16 cellular contexts compared by ENCODE assay signal in genomic region chr2:102717308-102718018, GRCh38. TPM values are rescaled to one million over a fixed set of nuclear protein-coding genes. Genes with fewer than 3 reads are reported as not detected.
DNase-seq lines count a peak whose midpoint lies in the region; ATAC-seq and TF ChIP-seq lines count a peak whose summit lies in the region.
"Had no signal": no experiment of that assay in that cellular context is flagged by ENCODE, and none has a peak within 500 bp of the region (broad histone marks: within the 10 kb centered on the region; RNA-seq: fewer than 3 reads in every experiment).

No MANE protein-coding gene starts in this region.

- H3K4me3 ChIP-seq in foreskin fibroblast (ENCODE audit: low read depth in 1 of 2, low read length in 2 of 2) (no peak overlapping the region), vagina (no peak overlapping the region), upper lobe of right lung (no peak overlapping the region)
- H3K4me3 ChIP-seq: A549, GM23338, left lung had no signal

- H3K27ac ChIP-seq in vagina (peak overlapping the region; percentile 60), upper lobe of right lung (no peak overlapping the region)
- H3K27ac ChIP-seq: A549, left lung had no signal

- H3K9me3 ChIP-seq in vagina (no peaks in the 10 kb centered on the region), upper lobe of right lung (no peaks in the 10 kb centered on the region)
- H3K9me3 ChIP-seq: A549, left lung had no signal

- DNase-seq in left ventricle myocardium superior (no peak), Right ventricle myocardium inferior (ENCODE audit: missing footprints) (no peak), amniotic epithelial cell (ENCODE audit: low read depth) (peak; percentile 61), foreskin fibroblast (peak; percentile 71 to 89), vagina (ENCODE audit: extremely low spot score in 2 of 2) (no peak), NCI-H524 (lab: John Stamatoyannopoulos, UW) (no peak), upper lobe of right lung (no peak), NCI-H82 (lab: John Stamatoyannopoulos, UW) (no peak)
- DNase-seq: activated CD8-positive, alpha-beta T cell treated with anti-CD3 and anti-CD28 coated beads for 36 hours; amygdala; cortex of kidney; erythroblast; left lung; NCI-H2227 treated with DMSO at 0.1 percent for 48 hours had no signal

- peaks cover 0 to 28% of the 10 kb centered on the region in 2 donors for H3K36me3 ChIP-seq in vagina
- peaks cover 40% of the 10 kb centered on the region for H3K36me3 ChIP-seq in upper lobe of right lung

- intact Hi-C loops in left ventricle myocardium superior (cut with micrococcal nuclease) (no loop called here), Right ventricle myocardium inferior (cut with DNase I) (no loop called here), vagina (cut with DNase I) (no loop called here), upper lobe of right lung (cut with DNase I) (no loop called here)

- H3K27me3 ChIP-seq in vagina (no peaks in the 10 kb centered on the region), upper lobe of right lung (no peaks in the 10 kb centered on the region)
- H3K27me3 ChIP-seq: left lung had no signal

- ATAC-seq in left ventricle myocardium superior (peak; percentile 60), Right ventricle myocardium inferior (no peak), upper lobe of right lung (no peak)
- ATAC-seq: A549; activated CD8-positive, alpha-beta T cell treated with anti-CD3 and anti-CD28 coated beads for 36 hours; GM23338; left lung had no signal

- no peak for TF ChIP-seq POLR2A in vagina (IDR thresholded peaks at IDR 0.05)

- H3K4me1 ChIP-seq in vagina, result no peaks in the 10 kb centered on the region
- H3K4me1 ChIP-seq in upper lobe of right lung, result no peaks in the 10 kb centered on the region
- H3K4me1 ChIP-seq: A549, left lung had no signal

- TF ChIP-seq CTCF in foreskin fibroblast (IDR thresholded peaks at IDR 0.05; ENCODE audit: low read depth, low read length), result no peak
- TF ChIP-seq CTCF in vagina (IDR thresholded peaks at IDR 0.05), result no peak
- no peak for TF ChIP-seq CTCF in upper lobe of right lung (IDR thresholded peaks at IDR 0.05)

RNA-seq across cellular contexts. Expression of gene TMEM182, which starts 44.4 kb away (rescaled TPM):
- total RNA-seq in left ventricle myocardium superior (176 TPM), Right ventricle myocardium inferior (175 TPM), vagina (2.2 TPM), upper lobe of right lung (2.1 TPM)

Comparison
In these comparisons a context has a peak if more than half of its experiments do, and no peak if none do; other contexts are left out.
1. DNase-seq: peak in amniotic epithelial cell (single experiment) and foreskin fibroblast (2 of 2); none in left ventricle myocardium superior (single experiment), Right ventricle myocardium inferior (single experiment), vagina (0 of 2), NCI-H524 (0 of 2), upper lobe of right lung (single experiment) and NCI-H82 (single experiment).
2. RNA of gene TMEM182, which starts 44.4 kb away (total RNA-seq): 176 TPM in left ventricle myocardium superior (single experiment) and 175 TPM in Right ventricle myocardium inferior (single experiment); 2.2 TPM in vagina (single experiment) and 2.1 TPM in upper lobe of right lung (single experiment); every median in the first group is over 10 times any median in the second.